Comparison of ENCODE assay signal across 11 cellular contexts in the genomic region with DNA sequence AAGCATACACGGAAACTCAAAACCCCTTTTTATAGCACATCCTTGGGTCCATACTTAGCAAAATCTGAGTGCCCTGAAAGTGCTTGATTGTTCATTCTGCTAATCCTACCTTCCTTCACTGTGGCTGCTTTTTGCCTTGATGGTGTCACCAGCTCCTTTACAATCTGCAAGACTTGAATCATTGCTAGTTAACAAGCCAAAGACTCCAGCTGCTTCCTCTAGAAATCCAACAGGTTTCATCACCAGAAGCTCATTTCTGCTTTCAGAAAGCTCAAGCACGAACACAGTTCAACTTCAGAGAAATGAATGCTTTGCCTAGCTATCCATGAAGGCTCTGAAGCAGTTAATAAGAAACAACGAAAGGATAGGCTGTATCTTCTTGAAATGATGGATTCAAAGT. TPM values are rescaled to one million over a fixed set of nuclear protein-coding genes. Genes with fewer than 3 reads are reported as not detected.
DNase-seq lines count a peak whose midpoint lies in the region; ATAC-seq, FAIRE-seq and TF ChIP-seq lines count a peak whose summit lies in the region.
"Had no signal": no experiment of that assay in that cellular context is flagged by ENCODE, and none has a peak within 500 bp of the region (broad histone marks: within the 10 kb centered on the region; RNA-seq: fewer than 3 reads in every experiment).

No MANE protein-coding gene starts in this region.

- peaks cover 38% of the 10 kb centered on the region for H4K20me1 ChIP-seq in astrocyte (ENCODE audit: insufficient read depth, low read length)

- no peaks in the 10 kb centered on the region for H3K9me3 ChIP-seq in astrocyte (ENCODE audit: insufficient read depth, low read depth, low read length)
- H3K9me3 ChIP-seq in effector memory CD4-positive, alpha-beta T cell (ENCODE audit: control insufficient read depth, low read length) = no peaks in the 10 kb centered on the region
- H3K9me3 ChIP-seq: thoracic aorta had no signal

- no peak overlapping the region for H3K4me3 ChIP-seq in astrocyte (ENCODE audit: insufficient read depth, low read depth, low read length)
- no peak overlapping the region for H3K4me3 ChIP-seq in effector memory CD4-positive, alpha-beta T cell (ENCODE audit: insufficient read depth, low read depth, low read length, poor library complexity, severe bottlenecking)
- H3K4me3 ChIP-seq: thoracic aorta had no signal

- H3K4me2 ChIP-seq in astrocyte (ENCODE audit: low read length) = peak overlapping the region; percentile 4

- no peak overlapping the region for H3K9ac ChIP-seq in astrocyte (ENCODE audit: low read length)

- H3K27me3 Mint-ChIP-seq in astrocyte (ENCODE audit: low read depth, unreplicated experiment) = no peaks in the 10 kb centered on the region

- no peak overlapping the region for H2AFZ ChIP-seq in astrocyte (ENCODE audit: low read depth, low read length)

- H3K27ac Mint-ChIP-seq in astrocyte (ENCODE audit: unreplicated experiment) = no peak overlapping the region

- DNase-seq in astrocyte (ENCODE audit: low read depth) = peak; percentile 23
- peak; percentile 57 for DNase-seq in pons (ENCODE audit: low spot score)
- DNase-seq in effector memory CD4-positive, alpha-beta T cell = no peak
- DNase-seq in NCI-H1048 (lab: John Stamatoyannopoulos, UW) = no peak
- DNase-seq: H7 had no signal

- no peak for FAIRE-seq in astrocyte (lab: Jason Lieb, UNC)
- FAIRE-seq: bronchial epithelial cell had no signal

- no peaks in the 10 kb centered on the region for H3K36me3 Mint-ChIP-seq in astrocyte (ENCODE audit: low read depth, unreplicated experiment)

- no peaks in the 10 kb centered on the region for H3K4me1 ChIP-seq in astrocyte (ENCODE audit: insufficient read depth, low read length)
- H3K4me1 ChIP-seq in effector memory CD4-positive, alpha-beta T cell (ENCODE audit: control insufficient read depth, insufficient read depth, low read length, poor library complexity, severe bottlenecking) = no peaks in the 10 kb centered on the region

- no peak overlapping the region for H3K27ac ChIP-seq in astrocyte (ENCODE audit: low read depth, low read length)
- no peak overlapping the region for H3K27ac ChIP-seq in effector memory CD4-positive, alpha-beta T cell (ENCODE audit: insufficient read depth, low read length, poor library complexity, severe bottlenecking)
- H3K27ac ChIP-seq: thoracic aorta had no signal

- H3K79me2 ChIP-seq in astrocyte (ENCODE audit: insufficient read depth, low read length) = peaks cover 34% of the 10 kb centered on the region

- H3K9me3 Mint-ChIP-seq in astrocyte (ENCODE audit: unreplicated experiment) = no peaks in the 10 kb centered on the region

- H3K27me3 ChIP-seq in astrocyte (ENCODE audit: insufficient read depth, low read length) = no peaks in the 10 kb centered on the region
- no peaks in the 10 kb centered on the region for H3K27me3 ChIP-seq in effector memory CD4-positive, alpha-beta T cell (replicated peaks; ENCODE audit: control insufficient read depth, insufficient read depth, low read length, poor library complexity, severe bottlenecking)

- no peaks in the 10 kb centered on the region for H3K36me3 ChIP-seq in astrocyte (ENCODE audit: insufficient read depth, low read length)
- H3K36me3 ChIP-seq in effector memory CD4-positive, alpha-beta T cell (ENCODE audit: control insufficient read depth, insufficient read depth, low read length) = no peaks in the 10 kb centered on the region
- H3K36me3 ChIP-seq: thoracic aorta had no signal

- peak; percentile 45 for ATAC-seq in GM18517 (IDR thresholded peaks at IDR 0.05; ENCODE audit: unreplicated experiment)
- ATAC-seq in HG03045 (IDR thresholded peaks at IDR 0.05; ENCODE audit: unreplicated experiment) = peak; percentile 53
- ATAC-seq in HG03196 (IDR thresholded peaks at IDR 0.05; ENCODE audit: unreplicated experiment) = no peak
- no peak for ATAC-seq in GM19397 (IDR thresholded peaks at IDR 0.05; ENCODE audit: unreplicated experiment)

- no peak overlapping the region for H3K4me3 Mint-ChIP-seq in astrocyte (ENCODE audit: unreplicated experiment)

- no peak for TF ChIP-seq CTCF in astrocyte (IDR thresholded peaks at IDR 0.05; ENCODE audit: insufficient read depth, low read depth, low read length)

- H3K4me1 Mint-ChIP-seq in astrocyte (ENCODE audit: low read depth, unreplicated experiment) = peaks cover 5% of the 10 kb centered on the region

RNA-seq across cellular contexts. Expression of gene USP6NL, which starts 38.0 kb away (rescaled TPM):
- 15.1 and 16.6 TPM in 2 replicates for total RNA-seq in astrocyte

Comparison
In these comparisons a context has a peak if more than half of its experiments do, and no peak if none do; other contexts are left out.
1. ATAC-seq: peak in GM18517 (single experiment) and HG03045 (single experiment); none in HG03196 (single experiment) and GM19397 (single experiment).
2. DNase-seq: peak in astrocyte (single experiment) and pons (single experiment); none in effector memory CD4-positive, alpha-beta T cell (0 of 3) and NCI-H1048 (single experiment).